11 cellular contexts compared by ENCODE assay signal in the genomic region with DNA sequence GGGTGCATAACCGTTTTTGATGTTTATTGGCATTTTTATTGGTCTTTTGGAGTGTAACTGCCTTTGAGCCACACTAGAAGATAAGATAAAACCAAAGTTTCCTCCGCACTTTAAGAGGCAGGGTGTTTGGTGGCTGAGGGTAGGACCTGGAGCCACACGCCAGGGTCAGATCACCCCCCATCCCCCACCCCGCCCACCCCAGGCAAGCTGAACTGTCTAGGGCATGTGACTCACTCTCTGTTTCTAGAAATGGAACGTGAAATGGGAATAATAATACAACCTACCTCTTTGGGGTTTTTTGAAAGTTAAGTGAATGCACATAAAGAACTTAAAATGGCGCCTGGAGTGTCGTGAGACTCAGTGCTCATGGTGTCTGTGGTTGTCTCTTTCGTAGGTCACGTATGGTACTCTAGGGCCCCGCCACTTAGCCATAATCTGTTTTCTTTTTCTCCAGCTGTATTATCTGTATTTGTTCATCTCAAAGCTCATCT. TPM values are rescaled to one million over a fixed set of nuclear protein-coding genes. Genes with fewer than 3 reads are reported as not detected.
DNase-seq lines count a peak whose midpoint lies in the region; ATAC-seq and TF ChIP-seq lines count a peak whose summit lies in the region.
"Had no signal": no experiment of that assay in that cellular context is flagged by ENCODE, and none has a peak within 500 bp of the region (broad histone marks: within the 10 kb centered on the region; RNA-seq: fewer than 3 reads in every experiment).

No MANE protein-coding gene starts in this region.

- peak; percentile 41 to 60 for DNase-seq in stimulated activated CD4-positive, alpha-beta T cell treated with anti-CD3 and anti-CD28 coated beads, Interleukin-2, amount 100 ng/mL, for 24 hours
- no peak for DNase-seq in stimulated activated CD4-positive, alpha-beta T cell treated with anti-CD3 and anti-CD28 coated beads, Interleukin-1b, Interleukin-23, amount 100 ng/mL, for 48 hours
- DNase-seq in mesothelial cell of epicardium (ENCODE audit: low spot score in 2 of 2, unreplicated experiment in 2 of 2), result no peak
- no peak for DNase-seq in upper lobe of left lung
- DNase-seq in NCI-H1048 (lab: John Stamatoyannopoulos, UW), result no peak
- DNase-seq in NCI-H2107 (lab: John Stamatoyannopoulos, UW), result no peak
- no peak for DNase-seq in C1 segment of cervical spinal cord (lab: John Stamatoyannopoulos, UW)
- DNase-seq: NCI-H2029, PC-9 had no signal

- 84 to 85% methylated on average over 10 of the region's 10 CpGs for WGBS in upper lobe of left lung, 2 donors

- H3K4me1 Mint-ChIP-seq in activated T-helper 17 cell treated with anti-CD3 and anti-CD28 coated beads, Interleukin-2, amount 50 U/mL, for 72 hours, result peaks cover 68% of the 10 kb centered on the region
- peaks cover 19% of the 10 kb centered on the region for H3K4me1 Mint-ChIP-seq in mesothelial cell of epicardium

- no peaks in the 10 kb centered on the region for H3K27me3 Mint-ChIP-seq in activated T-helper 17 cell treated with anti-CD3 and anti-CD28 coated beads, Interleukin-2, amount 50 U/mL, for 72 hours
- H3K27me3 Mint-ChIP-seq in mesothelial cell of epicardium (ENCODE audit: low read depth), result no peaks in the 10 kb centered on the region

- no peaks in the 10 kb centered on the region for H3K9me3 Mint-ChIP-seq in activated T-helper 17 cell treated with anti-CD3 and anti-CD28 coated beads, Interleukin-2, amount 50 U/mL, for 72 hours
- no peaks in the 10 kb centered on the region for H3K9me3 Mint-ChIP-seq in mesothelial cell of epicardium

- peak; percentile 45 for ATAC-seq in activated T-helper 17 cell treated with anti-CD3 and anti-CD28 coated beads, Interleukin-2, amount 50 U/mL, for 72 hours (replicated peaks)
- no peak for ATAC-seq in upper lobe of left lung (ENCODE audit: low FRiP score in 2 of 2)

- TF ChIP-seq EP300 in upper lobe of left lung (IDR thresholded peaks at IDR 0.05), result no peak

- no peaks in the 10 kb centered on the region for H3K27me3 ChIP-seq in upper lobe of left lung

- peak overlapping the region; percentile 95 for H3K27ac Mint-ChIP-seq in activated T-helper 17 cell treated with anti-CD3 and anti-CD28 coated beads, Interleukin-2, amount 50 U/mL, for 72 hours
- H3K27ac Mint-ChIP-seq in mesothelial cell of epicardium, result peak overlapping the region; percentile 31

- peak overlapping the region in 3 of 4 donors; percentile 36 to 70 (median 53) for H3K27ac ChIP-seq in upper lobe of left lung
- H3K27ac ChIP-seq: epithelial cell of prostate, PC-9 had no signal

- H3K36me3 Mint-ChIP-seq in activated T-helper 17 cell treated with anti-CD3 and anti-CD28 coated beads, Interleukin-2, amount 50 U/mL, for 72 hours (ENCODE audit: low read depth), result peaks cover 86% of the 10 kb centered on the region
- no peaks in the 10 kb centered on the region for H3K36me3 Mint-ChIP-seq in mesothelial cell of epicardium

- no peaks in the 10 kb centered on the region for H3K9me3 ChIP-seq in upper lobe of left lung

- no peak overlapping the region for H3K4me3 ChIP-seq in upper lobe of left lung
- H3K4me3 ChIP-seq: PC-9 had no signal

- TF ChIP-seq CTCF in mesothelial cell of epicardium (IDR thresholded peaks at IDR 0.05; ENCODE audit: unreplicated experiment) (no peak), upper lobe of left lung (IDR thresholded peaks at IDR 0.05) (no peak)

- TF ChIP-seq POLR2A in upper lobe of left lung (IDR thresholded peaks at IDR 0.05), result no peak

- H3K36me3 ChIP-seq in upper lobe of left lung, result peaks cover 0 to 12% (median 4%) of the 10 kb centered on the region in 4 donors

- H3K4me3 Mint-ChIP-seq in activated T-helper 17 cell treated with anti-CD3 and anti-CD28 coated beads, Interleukin-2, amount 50 U/mL, for 72 hours, result peak overlapping the region; percentile 98
- no peak overlapping the region for H3K4me3 Mint-ChIP-seq in mesothelial cell of epicardium

- H3K4me1 ChIP-seq in upper lobe of left lung, result peaks cover 13 to 38% (median 23%) of the 10 kb centered on the region in 4 donors

RNA-seq across cellular contexts. Expression of gene PPP2R5C, which starts 56.0 kb away (rescaled TPM):
- 100 to 1,000 TPM; 232 to 283 TPM for total RNA-seq in activated T-helper 17 cell treated with anti-CD3 and anti-CD28 coated beads, Interleukin-2, amount 50 U/mL, for 72 hours
- total RNA-seq in mesothelial cell of epicardium (115 to 126 TPM (median 125 TPM) in 3 replicates), upper lobe of left lung (100 to 1,000 TPM; 105 to 208 (median 133) TPM)

Comparison
In these comparisons a context has a peak if more than half of its experiments do, and no peak if none do; other contexts are left out.
1. DNase-seq: peak in stimulated activated CD4-positive, alpha-beta T cell treated with anti-CD3 and anti-CD28 coated beads, Interleukin-2, amount 100 ng/mL, for 24 hours (2 of 2); none in stimulated activated CD4-positive, alpha-beta T cell treated with anti-CD3 and anti-CD28 coated beads, Interleukin-1b, Interleukin-23, amount 100 ng/mL, for 48 hours (single experiment), mesothelial cell of epicardium (0 of 2), upper lobe of left lung (0 of 2), NCI-H1048 (single experiment), NCI-H2107 (single experiment) and C1 segment of cervical spinal cord (0 of 14).